In the genomic region with DNA sequence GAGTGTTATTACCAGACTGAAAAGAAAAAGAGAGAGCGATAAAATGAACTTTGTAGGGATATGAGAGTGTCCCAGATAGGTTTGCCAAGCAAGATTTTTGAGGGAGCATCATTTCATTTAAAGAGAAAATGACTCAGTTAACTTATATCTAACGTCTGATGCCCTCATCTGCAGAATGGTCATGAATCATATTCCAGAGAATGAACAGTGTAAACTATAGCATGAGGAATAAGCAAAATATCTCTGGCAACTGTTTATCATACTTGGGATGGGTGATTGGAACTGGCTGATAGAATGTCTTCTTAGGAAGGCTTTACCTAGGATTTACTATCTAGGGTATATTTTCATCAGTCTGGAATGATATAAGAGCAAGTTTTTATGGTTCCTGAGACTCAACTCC, we compare ENCODE assay signal across 15 cellular contexts.
A peak's percentile ranks its signal among the peaks of the same experiment; 100 is the strongest.
DNase-seq lines count a peak whose midpoint lies in the region; ATAC-seq and TF ChIP-seq lines count a peak whose summit lies in the region.
"Had no signal": no experiment of that assay in that cellular context is flagged by ENCODE, and none has a peak within 500 bp of the region (broad histone marks: within the 10 kb centered on the region; RNA-seq: fewer than 3 reads in every experiment).

No MANE protein-coding gene starts in this region.

- H3K4me1 Mint-ChIP-seq in HFFc6 (ENCODE audit: low read depth), result peaks cover 38% of the 10 kb centered on the region; the same call in 1 of the 2 replicates
- no peaks in the 10 kb centered on the region for H3K4me1 Mint-ChIP-seq in activated T-helper 2 cell treated with anti-CD3 and anti-CD28 coated beads, Interferon-gamma antibody, Interleukin-2, Interleukin-4, amounts not matched to agents 10 μg/mL and 5 μg/mL and 100 μg/mL, durations not matched to agents 14 hours and 24 hours and 36 hours (ENCODE audit: low read depth)

- intact Hi-C loops in activated T-helper 2 cell treated with anti-CD3 and anti-CD28 coated beads, Interferon-gamma antibody, Interleukin-2, Interleukin-4, amounts not matched to agents 10 μg/mL and 5 μg/mL and 100 μg/mL, durations not matched to agents 14 hours and 24 hours and 36 hours (cut with micrococcal nuclease), result no loop called here

- no peaks in the 10 kb centered on the region for H3K36me3 Mint-ChIP-seq in HFFc6 (ENCODE audit: low read depth)
- H3K36me3 Mint-ChIP-seq in activated T-helper 2 cell treated with anti-CD3 and anti-CD28 coated beads, Interferon-gamma antibody, Interleukin-2, Interleukin-4, amounts not matched to agents 10 μg/mL and 5 μg/mL and 100 μg/mL, durations not matched to agents 14 hours and 24 hours and 36 hours (ENCODE audit: low read depth), result no peaks in the 10 kb centered on the region
- H3K36me3 Mint-ChIP-seq: IgD-negative memory B cell had no signal

- TF ChIP-seq CTCF in HFFc6 (IDR thresholded peaks at IDR 0.05), result no peak
- no peak for TF ChIP-seq CTCF in epithelial cell of esophagus (IDR thresholded peaks at IDR 0.05; ENCODE audit: insufficient read depth, low read depth, low read length, missing control alignments)

- H3K27me3 Mint-ChIP-seq in HFFc6 (ENCODE audit: insufficient read depth), result no peaks in the 10 kb centered on the region
- no peaks in the 10 kb centered on the region for H3K27me3 Mint-ChIP-seq in activated T-helper 2 cell treated with anti-CD3 and anti-CD28 coated beads, Interferon-gamma antibody, Interleukin-2, Interleukin-4, amounts not matched to agents 10 μg/mL and 5 μg/mL and 100 μg/mL, durations not matched to agents 14 hours and 24 hours and 36 hours (ENCODE audit: low read depth)

- H3K4me3 Mint-ChIP-seq in HFFc6, result peak overlapping the region; percentile 65; the same call in 1 of the 2 replicates
- H3K4me3 Mint-ChIP-seq in activated T-helper 2 cell treated with anti-CD3 and anti-CD28 coated beads, Interferon-gamma antibody, Interleukin-2, Interleukin-4, amounts not matched to agents 10 μg/mL and 5 μg/mL and 100 μg/mL, durations not matched to agents 14 hours and 24 hours and 36 hours (ENCODE audit: low read depth), result no peak overlapping the region
- H3K4me3 Mint-ChIP-seq: IgD-negative memory B cell had no signal

- H3K27ac ChIP-seq in substantia nigra (ENCODE audit: low read depth, low read length, poor library complexity, severe bottlenecking), result no peak overlapping the region

- H3K9me3 Mint-ChIP-seq in HFFc6, result peaks cover 4% of the 10 kb centered on the region; the same call in 1 of the 2 replicates
- no peaks in the 10 kb centered on the region for H3K9me3 Mint-ChIP-seq in activated T-helper 2 cell treated with anti-CD3 and anti-CD28 coated beads, Interferon-gamma antibody, Interleukin-2, Interleukin-4, amounts not matched to agents 10 μg/mL and 5 μg/mL and 100 μg/mL, durations not matched to agents 14 hours and 24 hours and 36 hours
- H3K9me3 Mint-ChIP-seq: IgD-negative memory B cell had no signal

- ATAC-seq in GM21528 (IDR thresholded peaks at IDR 0.05; ENCODE audit: low FRiP score, unreplicated experiment), result no peak

- DNase-seq in HFFc6 (peak; percentile 74), amniotic epithelial cell (ENCODE audit: low read depth) (peak; percentile 41), epithelial cell of esophagus (ENCODE audit: low read depth) (peak; percentile 52), skeletal muscle cell (ENCODE audit: low read depth) (peak; percentile 4), substantia nigra (lab: John Stamatoyannopoulos, UW) (no peak), NCI-H2227 treated with DMSO at 0.1 percent for 48 hours (lab: John Stamatoyannopoulos, UW) (no peak)
- no peak for DNase-seq in activated T-helper 2 cell treated with anti-CD3 and anti-CD28 coated beads, Interferon-gamma antibody, Interleukin-2, Interleukin-4, amounts not matched to agents 10 μg/mL and 5 μg/mL and 100 μg/mL, durations not matched to agents 14 hours and 24 hours and 36 hours (ENCODE audit: low spot score)
- DNase-seq: C1 segment of cervical spinal cord, DND-41, Kasumi-1, NCI-H1417, NCI-H187 treated with DMSO at 0.1 percent for 48 hours, OCI-M1 had no signal

- H3K4me3 ChIP-seq in epithelial cell of esophagus (ENCODE audit: low read length) (no peak overlapping the region), skeletal muscle cell (ENCODE audit: low read depth, low read length) (no peak overlapping the region)

- H3K27ac Mint-ChIP-seq in HFFc6, result peak overlapping the region; percentile 67; the same call in 1 of the 2 replicates
- no peak overlapping the region for H3K27ac Mint-ChIP-seq in activated T-helper 2 cell treated with anti-CD3 and anti-CD28 coated beads, Interferon-gamma antibody, Interleukin-2, Interleukin-4, amounts not matched to agents 10 μg/mL and 5 μg/mL and 100 μg/mL, durations not matched to agents 14 hours and 24 hours and 36 hours
- H3K27ac Mint-ChIP-seq: IgD-negative memory B cell had no signal

Comparison
In these comparisons a context has a peak if more than half of its experiments do, and no peak if none do; other contexts are left out.
1. DNase-seq: peak in HFFc6 (single experiment), amniotic epithelial cell (single experiment), epithelial cell of esophagus (single experiment) and skeletal muscle cell (single experiment); none in substantia nigra (0 of 49), activated T-helper 2 cell treated with anti-CD3 and anti-CD28 coated beads, Interferon-gamma antibody, Interleukin-2, Interleukin-4, amounts not matched to agents 10 μg/mL and 5 μg/mL and 100 μg/mL, durations not matched to agents 14 hours and 24 hours and 36 hours (single experiment) and NCI-H2227 treated with DMSO at 0.1 percent for 48 hours (single experiment).